ENCODE assay signal across 8 cellular contexts in the genomic region with DNA sequence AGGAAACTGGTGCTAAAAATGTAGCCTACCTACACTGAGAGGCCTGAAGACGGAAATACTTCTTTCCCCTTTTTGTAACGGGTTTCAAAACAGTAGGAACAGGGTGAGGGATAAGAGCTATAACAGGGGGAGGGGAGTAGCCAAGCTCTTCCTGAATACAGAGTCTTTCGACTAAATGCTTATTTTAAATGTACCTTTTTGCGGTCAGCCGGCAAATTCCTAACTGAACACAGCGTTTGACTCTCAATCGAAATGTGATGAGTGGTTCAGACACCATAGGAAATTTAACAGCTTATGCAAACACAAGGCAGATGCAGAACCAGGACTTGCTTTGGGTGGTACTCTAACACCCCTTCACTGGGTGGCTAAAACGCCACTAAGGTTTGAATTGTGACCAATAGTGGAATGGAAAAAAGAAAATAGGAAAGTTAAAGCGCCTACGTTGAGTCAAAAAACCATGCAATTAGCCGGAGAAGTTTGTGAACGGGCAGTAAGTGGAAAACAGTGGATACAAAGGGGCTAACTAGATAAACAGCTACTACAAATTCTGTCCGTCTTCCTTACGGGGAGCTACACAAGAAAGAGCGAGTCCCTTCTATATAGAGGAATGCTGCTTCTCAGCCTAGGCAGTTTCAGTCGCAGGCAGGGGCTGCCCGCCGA. TPM values are rescaled to one million over a fixed set of nuclear protein-coding genes. Genes with fewer than 3 reads are reported as not detected.
DNase-seq lines count a peak whose midpoint lies in the region; ATAC-seq and TF ChIP-seq lines count a peak whose summit lies in the region.

No MANE protein-coding gene starts in this region.

- H3K36me3 Mint-ChIP-seq in activated CD4-positive, alpha-beta memory T cell treated with anti-CD3 and anti-CD28 coated beads, Interleukin-2, amount 10 ng/mL, durations not matched to agents 7 days and 5 days (ENCODE audit: low read depth) = peaks cover 46% of the 10 kb centered on the region

- POLR2A ChIA-PET in activated CD4-positive, alpha-beta memory T cell treated with anti-CD3 and anti-CD28 coated beads, Interleukin-2, amount 10 ng/mL, durations not matched to agents 7 days and 5 days (lab: Charles Lee) = interaction anchor here (0.7 to 5.0 kb wide), 19 partner anchors 8 to 192 kb away, joined by 3 to 64 read pairs (median 4); a partner anchor contains a TSS

- H3K4me3 ChIP-seq in right cardiac atrium (ENCODE audit: low read length) (peak overlapping the region; percentile 93), skin epidermis (peak overlapping the region; percentile 57 to 92 (median 82))

- TF ChIP-seq RAD21 in Ishikawa (IDR thresholded peaks at IDR 0.05; ENCODE audit: low read depth) = no peak

- H3K4me3 Mint-ChIP-seq in activated CD4-positive, alpha-beta memory T cell treated with anti-CD3 and anti-CD28 coated beads, Interleukin-2, amount 10 ng/mL, durations not matched to agents 7 days and 5 days = peak overlapping the region; percentile 92

- peak overlapping the region; percentile 90 for H3K27ac Mint-ChIP-seq in activated CD4-positive, alpha-beta memory T cell treated with anti-CD3 and anti-CD28 coated beads, Interleukin-2, amount 10 ng/mL, durations not matched to agents 7 days and 5 days

- H3K27me3 Mint-ChIP-seq in activated CD4-positive, alpha-beta memory T cell treated with anti-CD3 and anti-CD28 coated beads, Interleukin-2, amount 10 ng/mL, durations not matched to agents 7 days and 5 days = peaks cover 13% of the 10 kb centered on the region

- peaks cover 45% of the 10 kb centered on the region for H3K4me1 Mint-ChIP-seq in activated CD4-positive, alpha-beta memory T cell treated with anti-CD3 and anti-CD28 coated beads, Interleukin-2, amount 10 ng/mL, durations not matched to agents 7 days and 5 days

- no peaks in the 10 kb centered on the region for H3K9me3 ChIP-seq in right cardiac atrium (ENCODE audit: control insufficient read depth, low read length)

- H3K4me1 ChIP-seq in right cardiac atrium (ENCODE audit: control insufficient read depth, insufficient read depth, low read length) = peaks cover 2% of the 10 kb centered on the region

- intact Hi-C loops in right cardiac atrium (cut with DNase I) = loop anchor here in 2 of 4 donors (5.0 kb wide), 2 partner anchors 58 to 107 kb away; a partner anchor contains a TSS

- no peaks in the 10 kb centered on the region for H3K27me3 ChIP-seq in right cardiac atrium (ENCODE audit: control insufficient read depth, insufficient read depth)

- H3K9me3 Mint-ChIP-seq in activated CD4-positive, alpha-beta memory T cell treated with anti-CD3 and anti-CD28 coated beads, Interleukin-2, amount 10 ng/mL, durations not matched to agents 7 days and 5 days = no peaks in the 10 kb centered on the region

- DNase-seq in DMS114 treated with DMSO at 0.1 percent for 48 hours (lab: John Stamatoyannopoulos, UW; ENCODE audit: unreplicated experiment) (peak; percentile 29), right cardiac atrium (no peak), retina (no peak)
- no peak for DNase-seq in activated CD4-positive, alpha-beta memory T cell treated with anti-CD3 and anti-CD28 coated beads, Interleukin-2, amount 10 ng/mL, durations not matched to agents 7 days and 5 days
- no peak for DNase-seq in effector CD8-positive, alpha-beta T cell (lab: John Stamatoyannopoulos, UW)
- no peak for DNase-seq in activated CD4-positive, alpha-beta T cell treated with anti-CD3 and anti-CD28 coated beads for 1 hour

- WGBS in right cardiac atrium = under 1% methylated on average over 18 of the region's 18 CpGs

- CTCF ChIA-PET in activated CD4-positive, alpha-beta memory T cell treated with anti-CD3 and anti-CD28 coated beads, Interleukin-2, amount 10 ng/mL, durations not matched to agents 7 days and 5 days (lab: Charles Lee) = interaction anchor here (0.7 to 3.4 kb wide), 10 partner anchors 17 to 183 kb away, joined by 3 to 19 read pairs (median 4); a partner anchor contains a TSS

- H3K27ac ChIP-seq in right cardiac atrium (ENCODE audit: low read length) = peak overlapping the region; percentile 99
- peak overlapping the region in 20 of 21 experiments; percentile 84 to 99 (median 96) for H3K27ac ChIP-seq in skin epidermis

- no peak for TF ChIP-seq EP300 in Ishikawa (IDR thresholded peaks at IDR 0.05; ENCODE audit: borderline replicate concordance)

- ATAC-seq in right cardiac atrium = no peak

TF ChIP-seq in Ishikawa, 13 proteins besides CTCF, POLR2A, EP300 and RAD21:
- TF ChIP-seq TEAD4 (IDR thresholded peaks at IDR 0.05) = 0 out of 2 replicates have a peak, but pooled peaks have one; percentile 4
- TF ChIP-seq ZBTB7A (IDR thresholded peaks at IDR 0.05; ENCODE audit: low read depth) = no peak

RNA-seq across cellular contexts. Expression of a gene that starts 1.7 kb away (rescaled TPM):
- 10 to 100 TPM; 38.8 to 38.9 TPM for total RNA-seq in activated CD4-positive, alpha-beta memory T cell treated with anti-CD3 and anti-CD28 coated beads, Interleukin-2, amount 10 ng/mL, durations not matched to agents 7 days and 5 days
- total RNA-seq in right cardiac atrium = 10 to 100 TPM; 54.1 to 79.9 (median 71.0) TPM
- polyA plus RNA-seq in right cardiac atrium = 27.9 TPM
